Comparison of ENCODE assay signal across 8 cellular contexts in genomic region chr22:31662668-31663037, GRCh38. TPM values are rescaled to one million over a fixed set of nuclear protein-coding genes. Genes with fewer than 3 reads are reported as not detected.
DNase-seq lines count a peak whose midpoint lies in the region; ATAC-seq, FAIRE-seq and TF ChIP-seq lines count a peak whose summit lies in the region.

No MANE protein-coding gene starts in this region.

- no peaks in the 10 kb centered on the region for H3K27me3 ChIP-seq in ascending aorta
- H3K27me3 ChIP-seq in HepG2 (ENCODE audit: control insufficient read depth in 1 of 2, insufficient read depth in 2 of 2, low read length in 2 of 2): no peaks in the 10 kb centered on the region; a peak in 2 of 5 replicates
- no peaks in the 10 kb centered on the region for H3K27me3 ChIP-seq in testis

- H3K36me3 ChIP-seq in ascending aorta (no peaks in the 10 kb centered on the region), HepG2 (replicated peaks in 1 of 2; ENCODE audit: control insufficient read depth in 1 of 2, insufficient read depth in 2 of 2, low read length in 2 of 2) (no peaks in the 10 kb centered on the region), testis (ENCODE audit: low read depth, missing control alignments) (no peaks in the 10 kb centered on the region)

- H3K36me3 Mint-ChIP-seq in activated CD8-positive, alpha-beta memory T cell treated with anti-CD3 and anti-CD28 coated beads, Interleukin-2, amount 10 ng/mL, durations not matched to agents 7 days and 5 days: no peaks in the 10 kb centered on the region

- peaks cover 40% of the 10 kb centered on the region for H3K4me1 Mint-ChIP-seq in activated CD8-positive, alpha-beta memory T cell treated with anti-CD3 and anti-CD28 coated beads, Interleukin-2, amount 10 ng/mL, durations not matched to agents 7 days and 5 days

- TSS peak; percentile 98 for BruUV-seq in HepG2 (replicated peaks; lab: Mats Ljungman, UMichigan)

- peak overlapping the region; percentile 96 for H2AFZ ChIP-seq in HepG2 (ENCODE audit: low read length)

- peak overlapping the region; percentile 88 for H3K4me2 ChIP-seq in HepG2 (ENCODE audit: low read depth, low read length)

- H3K27me3 Mint-ChIP-seq in activated CD8-positive, alpha-beta memory T cell treated with anti-CD3 and anti-CD28 coated beads, Interleukin-2, amount 10 ng/mL, durations not matched to agents 7 days and 5 days: no peaks in the 10 kb centered on the region

- H3K9me3 ChIP-seq in ascending aorta (no peaks in the 10 kb centered on the region), HepG2 (ENCODE audit: low read length) (no peaks in the 10 kb centered on the region), testis (no peaks in the 10 kb centered on the region)

- no peak for FAIRE-seq in HepG2 (lab: Jason Lieb, UNC)

- peaks cover 6% of the 10 kb centered on the region in 2 donors for H3K4me1 ChIP-seq in ascending aorta
- peaks cover 42% of the 10 kb centered on the region for H3K4me1 ChIP-seq in HepG2 (ENCODE audit: insufficient read depth, low read length)
- H3K4me1 ChIP-seq in testis: peaks cover 3% of the 10 kb centered on the region

- in situ Hi-C loops in HepG2 (cut with HindIII; ENCODE audit: extremely low pct_ligation_motif_present, low pct_unique_long_range_greater_than_20kb): loop anchor here (25.0 kb wide), 1 partner anchor 425 kb away; no protein-coding TSS in a partner anchor

- no peak for TF ChIP-seq RAD21 in HepG2 (CRISPR knock-in tag; IDR thresholded peaks at IDR 0.05)

- H3K9ac ChIP-seq in HepG2 (ENCODE audit: insufficient read depth, low read depth, low read length): peak overlapping the region; percentile 83

- H3K79me2 ChIP-seq in HepG2 (ENCODE audit: insufficient read depth, low read length): peaks cover 43% of the 10 kb centered on the region

- TF ChIP-seq POLR2A in HepG2 (IDR thresholded peaks at IDR 0.05; ENCODE audit: insufficient read depth in 1 of 2, low read depth in 2 of 2, low read length in 2 of 2) (no peak), testis (IDR thresholded peaks at IDR 0.05) (no peak)

- no peak for TF ChIP-seq CTCF in ascending aorta (IDR thresholded peaks at IDR 0.05)
- TF ChIP-seq CTCF in HepG2 (CRISPR knock-in tag; IDR thresholded peaks at IDR 0.05): no peak
- TF ChIP-seq CTCF in testis (IDR thresholded peaks at IDR 0.05): no peak

- 13% methylated on average over 8 of the region's 8 CpGs for WGBS in HepG2 (ENCODE audit: low lambda C conversion rate)
- 47 to 49% methylated on average over 8 of the region's 8 CpGs for WGBS in testis, 2 donors

- peak overlapping the region; percentile 91 for H3K27ac Mint-ChIP-seq in activated CD8-positive, alpha-beta memory T cell treated with anti-CD3 and anti-CD28 coated beads, Interleukin-2, amount 10 ng/mL, durations not matched to agents 7 days and 5 days

- TF ChIP-seq EP300 in HepG2 (IDR thresholded peaks at IDR 0.05; ENCODE audit: low read depth in 2 of 2, low read length in 2 of 2): no peak
- no peak for TF ChIP-seq EP300 in HepG2 (CRISPR knock-in tag; IDR thresholded peaks at IDR 0.05; ENCODE audit: borderline replicate concordance)

- no peak for ATAC-seq in activated CD8-positive, alpha-beta memory T cell treated with anti-CD3 and anti-CD28 coated beads, Interleukin-2, amount 10 ng/mL, durations not matched to agents 7 days and 5 days
- no peak for ATAC-seq in HepG2

- peak overlapping the region; percentile 58 to 85 for H3K4me3 ChIP-seq in ascending aorta
- peak overlapping the region; percentile 83 to 100 (median 93) for H3K4me3 ChIP-seq in HepG2 (replicated peaks in 1 of 3; ENCODE audit: insufficient read depth in 1 of 3, low read depth in 2 of 3, low read length in 3 of 3)
- H3K4me3 ChIP-seq in testis: peak overlapping the region; percentile 68 to 99

- DNase-seq in activated CD8-positive, alpha-beta memory T cell treated with anti-CD3 and anti-CD28 coated beads, Interleukin-2, amount 10 ng/mL, durations not matched to agents 7 days and 5 days: no peak
- DNase-seq in activated CD8-positive, alpha-beta memory T cell treated with anti-CD3 and anti-CD28 coated beads, Interleukin-2, amount 50 U/mL, for 4 hours: no peak
- DNase-seq in ascending aorta (ENCODE audit: low spot score in 2 of 2) (no peak), HepG2 (ENCODE audit: low spot score) (no peak), testis (no peak), epidermal melanocyte (ENCODE audit: insufficient read length, low spot score) (no peak), hepatic stellate cell (ENCODE audit: low spot score) (no peak), NCI-H748 treated with DMSO at 0.1 percent for 48 hours (lab: John Stamatoyannopoulos, UW) (no peak)

- H3K27ac ChIP-seq in ascending aorta (peak overlapping the region; percentile 46 to 61), HepG2 (ENCODE audit: extremely low read length, insufficient read depth, low read length) (peak overlapping the region; percentile 83), testis (peak overlapping the region in 1 of 2 donors; percentile 36)

- peak overlapping the region; percentile 92 for H3K4me3 Mint-ChIP-seq in activated CD8-positive, alpha-beta memory T cell treated with anti-CD3 and anti-CD28 coated beads, Interleukin-2, amount 10 ng/mL, durations not matched to agents 7 days and 5 days

- H4K20me1 ChIP-seq in HepG2 (ENCODE audit: insufficient read depth, low read length): peaks cover 5% of the 10 kb centered on the region; the same call in 1 of the 2 replicates

- intact Hi-C loops in ascending aorta (cut with DNase I) (loop anchor here (1.0 to 10.0 kb wide), 4 partner anchors 14 to 282 kb away; partner anchors contain the start of gene YWHAH), HepG2 (cut with micrococcal nuclease; ENCODE audit: unreplicated experiment) (loop anchor here (5.0 to 10.0 kb wide), 3 partner anchors 90 to 422 kb away; partner anchors contain the start of genes DEPDC5 and PRR14L), testis (cut with DNase I; ENCODE audit: low total_unique reads) (no loop called here)

- POLR2A ChIA-PET in HepG2 (lab: Yijun Ruan, JAX): interaction anchor here (0.6 to 3.0 kb wide), 25 partner anchors 9 to 813 kb away, joined by 3 to 33 read pairs (median 5); partner anchors contain the start of genes DEPDC5 and PRR14L

- no peaks in the 10 kb centered on the region for H3K9me3 Mint-ChIP-seq in activated CD8-positive, alpha-beta memory T cell treated with anti-CD3 and anti-CD28 coated beads, Interleukin-2, amount 10 ng/mL, durations not matched to agents 7 days and 5 days (ENCODE audit: low read depth)

- CTCF ChIA-PET in activated CD8-positive, alpha-beta memory T cell treated with anti-CD3 and anti-CD28 coated beads, Interleukin-2, amount 10 ng/mL, durations not matched to agents 7 days and 5 days (lab: Charles Lee): interaction anchor here (0.8 to 10.1 kb wide), 12 partner anchors 9 to 310 kb away, joined by 3 to 107 read pairs (median 6); partner anchors contain the start of gene DEPDC5
- CTCF ChIA-PET in HepG2 (lab: Yijun Ruan, JAX; ENCODE audit: low intra/inter-chr PET ratio, low total read pairs): no interaction called here

TF ChIP-seq in HepG2, 621 proteins besides CTCF, POLR2A, EP300 and RAD21 (continues in another document):
- TF ChIP-seq ZNF614 (CRISPR knock-in tag; IDR thresholded peaks at IDR 0.05; ENCODE audit: borderline replicate concordance) (no peak), CEBPB (IDR thresholded peaks at IDR 0.05; ENCODE audit: borderline replicate concordance, low read depth, low read length) (no peak), ZNF34 (CRISPR knock-in tag; IDR thresholded peaks at IDR 0.05; ENCODE audit: borderline replicate concordance) (no peak), MIER2 (CRISPR knock-in tag; IDR thresholded peaks at IDR 0.05) (no peak), POLR2G (IDR thresholded peaks at IDR 0.05; ENCODE audit: low read depth, low read length) (no peak)

RNA-seq across cellular contexts. Expression of gene PISD, which starts 0.6 kb away (rescaled TPM):
- 10 to 100 TPM; 34.7 to 40.0 TPM for total RNA-seq in activated CD8-positive, alpha-beta memory T cell treated with anti-CD3 and anti-CD28 coated beads, Interleukin-2, amount 10 ng/mL, durations not matched to agents 7 days and 5 days
- 110 TPM for total RNA-seq in ascending aorta
- total RNA-seq in HepG2 (2016; rRNA removed; fragmentation: Illumina TruSeq; extraction: Trizol): 30.0 and 47.7 TPM in 2 replicates
- total RNA-seq in HepG2 (2016; cell fraction: cytosol; rRNA removed; fragmentation: Illumina TruSeq; extraction: Trizol; ENCODE audit: low read depth): 8.9 and 9.7 TPM in 2 replicates
- total RNA-seq in HepG2 (2016; cell fraction: insoluble cytoplasmic fraction; rRNA removed; fragmentation: Illumina TruSeq; extraction: Trizol): 26.3 and 48.8 TPM in 2 replicates
- total RNA-seq in HepG2 (2016; cell fraction: membrane; rRNA removed; fragmentation: Illumina TruSeq; extraction: Trizol): 21.3 and 21.7 TPM in 2 replicates
- 39.3 and 43.4 TPM in 2 replicates for total RNA-seq in HepG2 (2016; cell fraction: nucleus; rRNA removed; fragmentation: Illumina TruSeq; extraction: Trizol)
- polyA plus RNA-seq in HepG2 (2011; rRNA removed): 30.1 and 38.6 TPM in 2 replicates
- polyA plus RNA-seq in HepG2 (2011; cell fraction: cytosol; rRNA removed): 27.5 and 28.8 TPM in 2 replicates
- polyA plus RNA-seq in HepG2 (2011; cell fraction: nucleus; rRNA removed): 96.1 and 99.7 TPM in 2 replicates
- 21.9 and 29.8 TPM in 2 replicates for polyA plus RNA-seq in HepG2 (2012)
- polyA plus RNA-seq in HepG2 (2016; cell fraction: cytosol; fragmentation: Illumina TruSeq; extraction: Trizol; ENCODE audit: low read depth): 7.1 and 8.1 TPM in 2 replicates
- polyA plus RNA-seq in HepG2 (2016; cell fraction: insoluble cytoplasmic fraction; fragmentation: Illumina TruSeq; extraction: Trizol; ENCODE audit: low read depth): 25.8 and 29.7 TPM in 2 replicates
- 14.7 and 16.1 TPM in 2 replicates for polyA plus RNA-seq in HepG2 (2016; cell fraction: membrane; fragmentation: Illumina TruSeq; extraction: Trizol; ENCODE audit: low read depth)
- 78.0 and 82.4 TPM in 2 replicates for polyA plus RNA-seq in HepG2 (2016; cell fraction: nucleus; fragmentation: Illumina TruSeq; extraction: Trizol; ENCODE audit: insufficient read depth, low read depth)
- 24.4 and 42.4 TPM in 2 replicates for polyA minus RNA-seq in HepG2 (2011; rRNA and poly(A)+ RNA removed; ENCODE audit: low replicate concordance)
- 13.1 and 16.7 TPM in 2 replicates for polyA minus RNA-seq in HepG2 (2011; cell fraction: cytosol; rRNA and poly(A)+ RNA removed)
- polyA minus RNA-seq in HepG2 (2011; cell fraction: nucleus; rRNA and poly(A)+ RNA removed): 18.4 and 22.0 TPM in 2 replicates
- 100 to 1,000 TPM; 120 to 126 TPM for total RNA-seq in testis
- polyA plus RNA-seq in testis (ENCODE audit: insufficient read depth, low read depth, low replicate concordance): 93.5 TPM
